ENCODE assay signal across 8 cellular contexts in genomic region chr3:32239638-32240550, GRCh38. TPM values are rescaled to one million over a fixed set of nuclear protein-coding genes. Genes with fewer than 3 reads are reported as not detected.
DNase-seq lines count a peak whose midpoint lies in the region; ATAC-seq and TF ChIP-seq lines count a peak whose summit lies in the region.

No MANE protein-coding gene starts in this region.

- peaks cover 9% of the 10 kb centered on the region for H3K9me3 Mint-ChIP-seq in activated CD8-positive, alpha-beta T cell treated with anti-CD3 and anti-CD28 coated beads, Interleukin-2, amount 10 ng/mL, durations not matched to agents 7 days and 5 days (ENCODE audit: insufficient read depth)

- ATAC-seq in GM18511 (IDR thresholded peaks at IDR 0.05; ENCODE audit: unreplicated experiment) = peak; percentile 60
- peak; percentile 55 for ATAC-seq in activated CD8-positive, alpha-beta T cell treated with anti-CD3 and anti-CD28 coated beads, Interleukin-2, amount 10 ng/mL, durations not matched to agents 7 days and 5 days
- ATAC-seq in HG03457 (IDR thresholded peaks at IDR 0.05; ENCODE audit: unreplicated experiment) = no peak

- H3K27ac Mint-ChIP-seq in activated CD8-positive, alpha-beta T cell treated with anti-CD3 and anti-CD28 coated beads, Interleukin-2, amount 10 ng/mL, durations not matched to agents 7 days and 5 days = no peak overlapping the region

- H3K27me3 Mint-ChIP-seq in activated CD8-positive, alpha-beta T cell treated with anti-CD3 and anti-CD28 coated beads, Interleukin-2, amount 10 ng/mL, durations not matched to agents 7 days and 5 days (ENCODE audit: low read depth) = peaks cover 33% of the 10 kb centered on the region

- no peaks in the 10 kb centered on the region for H3K4me1 ChIP-seq in A673 (ENCODE audit: insufficient read depth, low read length, poor library complexity, severe bottlenecking)
- H3K4me1 ChIP-seq in rectal smooth muscle tissue (ENCODE audit: control insufficient read depth, insufficient read depth, low read length) = no peaks in the 10 kb centered on the region

- H3K27me3 ChIP-seq in A673 (replicated peaks; ENCODE audit: insufficient read depth, low read depth, low read length, poor library complexity) (peaks cover 23% of the 10 kb centered on the region), rectal smooth muscle tissue (ENCODE audit: control insufficient read depth, insufficient read depth, low read length) (no peaks in the 10 kb centered on the region)

- CTCF ChIA-PET in A673 (lab: Charles Lee) = interaction anchor here (0.5 kb wide), 1 partner anchor 834 kb away, joined by 13 read pairs; no protein-coding TSS in a partner anchor
- CTCF ChIA-PET in activated CD8-positive, alpha-beta T cell treated with anti-CD3 and anti-CD28 coated beads, Interleukin-2, amount 10 ng/mL, durations not matched to agents 7 days and 5 days (lab: Charles Lee) = interaction anchor here (0.7 to 4.7 kb wide), 28 partner anchors 9 to 256 kb away, joined by 3 to 30 read pairs (median 6); no protein-coding TSS in a partner anchor

- DNase-seq in A673 (ENCODE audit: low spot score) (peak; percentile 64), NCI-H2171 (lab: John Stamatoyannopoulos, UW) (peak; percentile 1), erythroblast (lab: John Stamatoyannopoulos, UW) (peak; percentile 43 to 53), superior temporal gyrus (ENCODE audit: extremely low spot score) (no peak)
- peak; percentile 57 for DNase-seq in activated CD8-positive, alpha-beta T cell treated with anti-CD3 and anti-CD28 coated beads, Interleukin-2, amount 10 ng/mL, durations not matched to agents 7 days and 5 days

- H3K9ac ChIP-seq in rectal smooth muscle tissue (ENCODE audit: low read length) = no peak overlapping the region

- TF ChIP-seq CTCF in A673 (conservative IDR thresholded peaks at IDR 0.05; ENCODE audit: low read depth, low read length) = peak; percentile 67

- intact Hi-C loops in A673 (cut with micrococcal nuclease; ENCODE audit: unreplicated experiment) = loop anchor here (5.0 kb wide), 1 partner anchor 63 kb away; no protein-coding TSS in a partner anchor

- POLR2A ChIA-PET in A673 (lab: Charles Lee; ENCODE audit: low non-redundant PET) = no interaction called here
- POLR2A ChIA-PET in activated CD8-positive, alpha-beta T cell treated with anti-CD3 and anti-CD28 coated beads, Interleukin-2, amount 10 ng/mL, durations not matched to agents 7 days and 5 days (lab: Charles Lee) = interaction anchor here (0.7 kb wide), 1 partner anchor 471 kb away, joined by 3 read pairs; no protein-coding TSS in a partner anchor

- H3K27ac ChIP-seq in A673 (ENCODE audit: low read depth, low read length, poor library complexity, severe bottlenecking) = no peak overlapping the region
- H3K27ac ChIP-seq in rectal smooth muscle tissue (ENCODE audit: low read depth, low read length) = no peak overlapping the region

- no peaks in the 10 kb centered on the region for H3K36me3 ChIP-seq in A673 (ENCODE audit: insufficient read depth, low read length, poor library complexity, severe bottlenecking)
- no peaks in the 10 kb centered on the region for H3K36me3 ChIP-seq in rectal smooth muscle tissue (ENCODE audit: control insufficient read depth, insufficient read depth, low read length)

- no peak for TF ChIP-seq POLR2A in erythroblast (IDR thresholded peaks at IDR 0.05; ENCODE audit: low read length)

- H3K4me3 Mint-ChIP-seq in activated CD8-positive, alpha-beta T cell treated with anti-CD3 and anti-CD28 coated beads, Interleukin-2, amount 10 ng/mL, durations not matched to agents 7 days and 5 days = peak overlapping the region; percentile 78

- peaks cover 3% of the 10 kb centered on the region for H3K36me3 Mint-ChIP-seq in activated CD8-positive, alpha-beta T cell treated with anti-CD3 and anti-CD28 coated beads, Interleukin-2, amount 10 ng/mL, durations not matched to agents 7 days and 5 days (ENCODE audit: low read depth)

- peak overlapping the region; percentile 66 for H3K4me3 ChIP-seq in A673 (ENCODE audit: low read depth, low read length, poor library complexity, severe bottlenecking)
- H3K4me3 ChIP-seq in rectal smooth muscle tissue (ENCODE audit: low read length) = peak overlapping the region; percentile 81

- BruUV-seq in A673 (replicated peaks; lab: Mats Ljungman, UMichigan) = no TSS peak

- H3K4me1 Mint-ChIP-seq in activated CD8-positive, alpha-beta T cell treated with anti-CD3 and anti-CD28 coated beads, Interleukin-2, amount 10 ng/mL, durations not matched to agents 7 days and 5 days (ENCODE audit: low read depth) = peaks cover 23% of the 10 kb centered on the region

- H3K9me3 ChIP-seq in A673 (ENCODE audit: low read depth, low read length, poor library complexity, severe bottlenecking) = no peaks in the 10 kb centered on the region

RNA-seq across cellular contexts. Expression of gene CMTM8, which starts 1.4 kb away (rescaled TPM):
- total RNA-seq in A673 (2021) = 1.7 and 2.1 TPM in 2 replicates
- 1 to 10 TPM; 2.1 TPM for total RNA-seq in activated CD8-positive, alpha-beta T cell treated with anti-CD3 and anti-CD28 coated beads, Interleukin-2, amount 10 ng/mL, durations not matched to agents 7 days and 5 days
